32 cellular contexts compared by ENCODE assay signal in the genomic region with DNA sequence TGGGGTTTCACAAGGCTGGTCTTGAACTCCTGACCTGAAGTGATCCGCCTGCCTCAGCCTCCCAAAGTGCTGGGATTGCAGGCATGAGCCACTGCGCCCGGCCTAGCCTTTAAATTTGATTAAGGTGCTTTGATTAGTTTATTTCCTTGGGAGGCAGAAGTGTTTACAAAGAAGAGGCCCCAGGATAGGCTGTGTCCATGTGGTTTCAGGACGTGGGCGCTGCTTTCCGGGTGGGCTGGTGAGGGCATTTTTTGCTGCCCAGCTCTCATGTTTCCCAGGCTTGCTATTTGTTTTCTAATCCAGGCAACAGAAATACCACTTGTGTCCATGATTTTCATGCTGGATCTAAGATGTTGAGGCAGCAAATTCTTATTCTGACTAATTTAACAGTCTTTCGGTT.
"Had no signal": no experiment of that assay in that cellular context is flagged by ENCODE, and none has a peak within 500 bp of the region (broad histone marks: within the 10 kb centered on the region; RNA-seq: fewer than 3 reads in every experiment).

No MANE protein-coding gene starts in this region.

- H3K4me2 ChIP-seq: SK-N-SH had no signal

- H3K27ac Mint-ChIP-seq: activated naive CD8-positive, alpha-beta T cell treated with anti-CD3 and anti-CD28 coated beads for 36 hours; activated T-cell treated with anti-CD3 and anti-CD28 coated beads, Interleukin-2, amount 50 U/mL, for 24 hours; stimulated activated memory B cell treated with anti-CD40 and anti-IgM and Interleukin-4, amounts not matched to agents 10 μg/mL and 1 μg/mL and 100 μg/mL, for 72 hours; T-helper 1 cell treated with Interleukin-12 subunit alpha and Interleukin-12 subunit beta and Interleukin-4 antibody, amounts not matched to agents 30 μg/mL and 1 μg/mL, for 36 hours had no signal

- H3K27ac ChIP-seq: adrenal gland, ascending aorta, breast epithelium, epithelial cell of prostate, right lobe of liver, tibial artery, WERI-Rb-1 had no signal

- DNase-seq: activated CD4-positive, alpha-beta T cell treated with anti-CD3 and anti-CD28 coated beads for 48 hours; activated CD4-positive, alpha-beta T cell treated with anti-CD3 and anti-CD28 coated beads, Interleukin-2, amount 50 U/mL, for 48 hours; activated CD8-positive, alpha-beta memory T cell treated with anti-CD3 and anti-CD28 coated beads for 24 hours; activated CD8-positive, alpha-beta memory T cell treated with anti-CD3 and anti-CD28 coated beads, Interleukin-2, amount 50 U/mL, for 4 hours; activated naive CD4-positive, alpha-beta T cell; activated naive CD8-positive, alpha-beta T cell treated with anti-CD3 and anti-CD28 coated beads for 36 hours; activated T-cell treated with anti-CD3 and anti-CD28 coated beads, Interleukin-2, amount 50 U/mL, for 24 hours; central memory CD4-positive, alpha-beta T cell; effector CD8-positive, alpha-beta T cell; kidney glomerular epithelial cell; left lung; mesendoderm; right lobe of liver; SK-N-SH; stimulated activated CD4-positive, alpha-beta T cell treated with anti-CD3 and anti-CD28 coated beads, Interleukin-1b, Interleukin-23, amount 100 ng/mL, for 48 hours; stimulated activated CD4-positive, alpha-beta T cell treated with anti-CD3 and anti-CD28 coated beads, Interleukin-4, amount 100 ng/mL, for 4 hours; stimulated activated CD8-positive, alpha-beta memory T cell treated with anti-CD3 and anti-CD28 coated beads, Interleukin-4, amount 100 ng/mL, for 48 hours; stimulated activated naive CD8-positive, alpha-beta T cell treated with anti-CD3 and anti-CD28 coated beads, Interleukin-15, amount 100 ng/mL, for 72 hours; SW 1271; T-helper 9 cell; tibial artery; WERI-Rb-1 had no signal

- H3K4me3 ChIP-seq: adrenal gland, ascending aorta, breast epithelium, left lung, lung, right lobe of liver, skin epidermis, tibial artery had no signal

- H3K9me3 ChIP-seq: adrenal gland, ascending aorta, breast epithelium, left lung, right lobe of liver, SK-N-SH, tibial artery had no signal

- ATAC-seq: activated CD4-positive, CD25-positive, alpha-beta regulatory T cell treated with anti-CD3 and anti-CD28 coated beads, Interleukin-2, amount 50 U/mL, for 24 hours; left lung; right lobe of liver; stimulated activated memory B cell treated with anti-CD40 and anti-IgM and Interleukin-4, amounts not matched to agents 10 μg/mL and 1 μg/mL and 100 μg/mL, for 72 hours; stimulated activated naive CD8-positive, alpha-beta T cell treated with anti-CD3 and anti-CD28 coated beads, Interleukin-15, amount 100 ng/mL, for 72 hours had no signal

- H3K9me3 Mint-ChIP-seq: activated naive CD8-positive, alpha-beta T cell treated with anti-CD3 and anti-CD28 coated beads for 36 hours; activated T-cell treated with anti-CD3 and anti-CD28 coated beads, Interleukin-2, amount 50 U/mL, for 24 hours; nephron; stimulated activated naive CD8-positive, alpha-beta T cell treated with anti-CD3 and anti-CD28 coated beads, Interleukin-15, amount 100 ng/mL, for 72 hours; T-helper 1 cell treated with Interleukin-12 subunit alpha and Interleukin-12 subunit beta and Interleukin-4 antibody, amounts not matched to agents 30 μg/mL and 1 μg/mL, for 36 hours had no signal

- H3K27me3 ChIP-seq: adrenal gland, ascending aorta, breast epithelium, left lung, right lobe of liver, tibial artery had no signal

- H3K4me3 Mint-ChIP-seq: activated naive CD8-positive, alpha-beta T cell treated with anti-CD3 and anti-CD28 coated beads for 36 hours; activated T-cell treated with anti-CD3 and anti-CD28 coated beads, Interleukin-2, amount 50 U/mL, for 24 hours; nephron; stimulated activated memory B cell treated with anti-CD40 and anti-IgM and Interleukin-4, amounts not matched to agents 10 μg/mL and 1 μg/mL and 100 μg/mL, for 72 hours; stimulated activated naive CD8-positive, alpha-beta T cell treated with anti-CD3 and anti-CD28 coated beads, Interleukin-15, amount 100 ng/mL, for 72 hours; T-helper 1 cell treated with Interleukin-12 subunit alpha and Interleukin-12 subunit beta and Interleukin-4 antibody, amounts not matched to agents 30 μg/mL and 1 μg/mL, for 36 hours had no signal

- H3K36me3 ChIP-seq: adrenal gland, ascending aorta, breast epithelium, left lung, right lobe of liver, tibial artery, WERI-Rb-1 had no signal

- H3K36me3 Mint-ChIP-seq: activated naive CD8-positive, alpha-beta T cell treated with anti-CD3 and anti-CD28 coated beads for 36 hours; stimulated activated memory B cell treated with anti-CD40 and anti-IgM and Interleukin-4, amounts not matched to agents 10 μg/mL and 1 μg/mL and 100 μg/mL, for 72 hours had no signal

- H3K27me3 Mint-ChIP-seq: activated naive CD8-positive, alpha-beta T cell treated with anti-CD3 and anti-CD28 coated beads for 36 hours; activated T-cell treated with anti-CD3 and anti-CD28 coated beads, Interleukin-2, amount 50 U/mL, for 24 hours; stimulated activated memory B cell treated with anti-CD40 and anti-IgM and Interleukin-4, amounts not matched to agents 10 μg/mL and 1 μg/mL and 100 μg/mL, for 72 hours; stimulated activated naive CD8-positive, alpha-beta T cell treated with anti-CD3 and anti-CD28 coated beads, Interleukin-15, amount 100 ng/mL, for 72 hours had no signal

- H3K9ac ChIP-seq: SK-N-SH had no signal

- H3K4me1 ChIP-seq: breast epithelium, right lobe of liver had no signal
